Comparison of ENCODE assay signal across 1 cellular context in the genomic region with DNA sequence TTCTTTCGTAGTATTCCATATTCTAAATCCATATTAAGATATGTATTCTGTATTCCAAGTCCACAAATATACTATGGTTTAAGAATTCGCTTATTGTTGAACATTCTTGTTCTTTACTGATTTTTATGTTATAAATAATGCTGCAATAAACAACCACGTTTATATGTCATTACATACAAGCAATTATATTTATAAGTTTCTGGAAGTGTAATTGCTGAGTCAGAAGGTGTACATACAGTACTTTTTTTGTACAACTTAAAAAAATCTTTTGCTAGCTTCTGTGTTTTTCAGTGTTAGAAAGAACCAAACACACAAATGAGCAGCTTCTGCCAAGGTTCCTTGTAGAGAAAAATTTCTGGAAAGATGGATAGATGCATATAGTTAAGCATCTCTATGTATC.
TF ChIP-seq lines count a peak whose summit lies in the region.

No MANE protein-coding gene starts in this region.

TF ChIP-seq in K562, 482 proteins besides CTCF, POLR2A, EP300 and RAD21:
- 0 out of 2 replicates have a peak, but pooled peaks have one; percentile 23 for TF ChIP-seq MAFG (tag; conservative IDR thresholded peaks at IDR 0.05)
- TF ChIP-seq, protein P1, sequence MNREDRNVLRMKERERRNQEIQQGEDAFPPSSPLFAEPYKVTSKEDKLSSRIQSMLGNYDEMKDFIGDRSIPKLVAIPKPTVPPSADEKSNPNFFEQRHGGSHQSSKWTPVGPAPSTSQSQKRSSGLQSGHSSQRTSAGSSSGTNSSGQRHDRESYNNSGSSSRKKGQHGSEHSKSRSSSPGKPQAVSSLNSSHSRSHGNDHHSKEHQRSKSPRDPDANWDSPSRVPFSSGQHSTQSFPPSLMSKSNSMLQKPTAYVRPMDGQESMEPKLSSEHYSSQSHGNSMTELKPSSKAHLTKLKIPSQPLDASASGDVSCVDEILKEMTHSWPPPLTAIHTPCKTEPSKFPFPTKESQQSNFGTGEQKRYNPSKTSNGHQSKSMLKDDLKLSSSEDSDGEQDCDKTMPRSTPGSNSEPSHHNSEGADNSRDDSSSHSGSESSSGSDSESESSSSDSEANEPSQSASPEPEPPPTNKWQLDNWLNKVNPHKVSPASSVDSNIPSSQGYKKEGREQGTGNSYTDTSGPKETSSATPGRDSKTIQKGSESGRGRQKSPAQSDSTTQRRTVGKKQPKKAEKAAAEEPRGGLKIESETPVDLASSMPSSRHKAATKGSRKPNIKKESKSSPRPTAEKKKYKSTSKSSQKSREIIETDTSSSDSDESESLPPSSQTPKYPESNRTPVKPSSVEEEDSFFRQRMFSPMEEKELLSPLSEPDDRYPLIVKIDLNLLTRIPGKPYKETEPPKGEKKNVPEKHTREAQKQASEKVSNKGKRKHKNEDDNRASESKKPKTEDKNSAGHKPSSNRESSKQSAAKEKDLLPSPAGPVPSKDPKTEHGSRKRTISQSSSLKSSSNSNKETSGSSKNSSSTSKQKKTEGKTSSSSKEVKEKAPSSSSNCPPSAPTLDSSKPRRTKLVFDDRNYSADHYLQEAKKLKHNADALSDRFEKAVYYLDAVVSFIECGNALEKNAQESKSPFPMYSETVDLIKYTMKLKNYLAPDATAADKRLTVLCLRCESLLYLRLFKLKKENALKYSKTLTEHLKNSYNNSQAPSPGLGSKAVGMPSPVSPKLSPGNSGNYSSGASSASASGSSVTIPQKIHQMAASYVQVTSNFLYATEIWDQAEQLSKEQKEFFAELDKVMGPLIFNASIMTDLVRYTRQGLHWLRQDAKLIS (CRISPR knock-in tag; IDR thresholded peaks at IDR 0.05): no peak
- TF ChIP-seq C11orf30 (IDR thresholded peaks at IDR 0.05; ENCODE audit: low read depth): peak; percentile 64; the same call in 1 of the 2 replicates
- TF ChIP-seq BCL6 (CRISPR knock-in tag; IDR thresholded peaks at IDR 0.05): no peak
- TF ChIP-seq YBX1 (IDR thresholded peaks at IDR 0.05): no peak
- TF ChIP-seq NFE2 (IDR thresholded peaks at IDR 0.05; ENCODE audit: low read depth): peak; percentile 13; the same call in 1 of the 2 replicates
- TF ChIP-seq SIN3B (IDR thresholded peaks at IDR 0.05; ENCODE audit: low read depth): no peak
- TF ChIP-seq SNRNP70 (optimal IDR thresholded peaks at IDR 0.05; ENCODE audit: low read depth, low read length): no peak
- peak; percentile 81 for TF ChIP-seq ZNF316 (IDR thresholded peaks at IDR 0.05)
- TF ChIP-seq CHD2 (IDR thresholded peaks at IDR 0.05; ENCODE audit: low read depth, low read length): no peak
